Comparison of ENCODE assay signal across 8 cellular contexts in the genomic region with DNA sequence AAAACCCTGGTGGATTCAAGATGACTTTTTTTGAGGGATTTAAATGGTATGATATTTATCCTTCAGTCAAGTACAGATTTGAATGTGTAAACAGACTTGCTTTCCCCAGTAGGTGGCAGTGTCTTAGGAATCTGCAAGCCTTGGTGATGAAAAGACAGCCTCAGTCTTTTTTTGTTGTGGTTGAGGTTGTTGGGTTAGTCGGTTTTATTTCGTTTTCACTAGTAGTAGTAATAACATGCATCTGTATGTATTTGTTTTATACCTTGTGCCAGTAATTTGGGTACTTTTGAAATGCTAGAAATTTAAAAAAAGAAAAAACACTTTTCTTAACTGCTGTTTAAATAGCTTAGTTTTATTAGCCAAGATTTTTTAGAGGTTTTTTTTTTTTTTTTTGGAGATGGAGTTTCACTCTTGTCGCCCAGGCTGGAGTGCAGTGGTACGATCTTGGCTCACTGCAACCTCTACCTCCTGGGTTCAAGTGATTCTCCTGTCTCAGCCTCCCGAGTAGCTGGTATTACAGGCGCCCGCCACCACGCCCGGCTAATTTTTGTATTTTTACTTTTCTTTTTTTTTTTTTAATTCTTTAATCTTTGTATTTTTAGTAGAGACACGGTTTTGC.
A peak's percentile ranks its signal among the peaks of the same experiment; 100 is the strongest.
DNase-seq lines count a peak whose midpoint lies in the region; ATAC-seq and TF ChIP-seq lines count a peak whose summit lies in the region.

No MANE protein-coding gene starts in this region.

- H4K20me1 ChIP-seq in OCI-LY3 (ENCODE audit: insufficient read depth, low read length): no peaks in the 10 kb centered on the region

- H2AFZ ChIP-seq in OCI-LY3 (ENCODE audit: low read depth, low read length): no peak overlapping the region

- H3K27me3 ChIP-seq in OCI-LY3 (ENCODE audit: low read depth, low read length): no peaks in the 10 kb centered on the region

- H3K79me2 ChIP-seq in OCI-LY3 (ENCODE audit: low read length): no peaks in the 10 kb centered on the region

- peak overlapping the region; percentile 32; the same call in 1 of the 2 replicates for H3K27ac ChIP-seq in OCI-LY3 (ENCODE audit: low read length)

- peak overlapping the region; percentile 75 for H3K4me2 ChIP-seq in OCI-LY3 (ENCODE audit: low read length)

- no peak overlapping the region for H3K9ac ChIP-seq in OCI-LY3 (ENCODE audit: low read length)

- TF ChIP-seq CTCF in OCI-LY3 (IDR thresholded peaks at IDR 0.05; ENCODE audit: low read depth, low read length): peak; percentile 80

- peaks cover 28% of the 10 kb centered on the region for H3K4me1 ChIP-seq in OCI-LY3 (ENCODE audit: low read length)

- DNase-seq in EL (peak; percentile 76), HS-27A (ENCODE audit: low read depth) (peak; percentile 31), globus pallidus (ENCODE audit: low spot score) (peak; percentile 61), putamen (ENCODE audit: low spot score) (peak; percentile 32), cortex of kidney (lab: John Stamatoyannopoulos, UW) (no peak)
- DNase-seq in activated naive CD4-positive, alpha-beta T cell treated with Interleukin-2 at 50 U/mL for 16 hours: peak; percentile 45

- H3K36me3 ChIP-seq in OCI-LY3 (replicated peaks; ENCODE audit: low read depth, low read length): peaks cover 10% of the 10 kb centered on the region

- ATAC-seq in GM21390 (IDR thresholded peaks at IDR 0.05; ENCODE audit: unreplicated experiment): peak; percentile 82

- H3K9me3 ChIP-seq in OCI-LY3 (ENCODE audit: insufficient read depth, low read length): no peaks in the 10 kb centered on the region

- H3K4me3 ChIP-seq in OCI-LY3 (ENCODE audit: low read length): no peak overlapping the region
